Comparison of ENCODE assay signal across 9 cellular contexts in genomic region chr5:119290607-119291006, GRCh38.
DNase-seq lines count a peak whose midpoint lies in the region; ATAC-seq, FAIRE-seq and TF ChIP-seq lines count a peak whose summit lies in the region.
"Had no signal": no experiment of that assay in that cellular context is flagged by ENCODE, and none has a peak within 500 bp of the region (broad histone marks: within the 10 kb centered on the region; RNA-seq: fewer than 3 reads in every experiment).

No MANE protein-coding gene starts in this region.

- no peaks in the 10 kb centered on the region for H3K27me3 Mint-ChIP-seq in osteocyte (ENCODE audit: unreplicated experiment)

- no peaks in the 10 kb centered on the region for H3K9me3 Mint-ChIP-seq in osteocyte (ENCODE audit: unreplicated experiment)

- peaks cover 67% of the 10 kb centered on the region for H3K79me2 ChIP-seq in GM12878 (ENCODE audit: control insufficient read depth, insufficient read depth, low read length)

- no peak; a peak in 1 of 4 replicates for TF ChIP-seq EP300 in GM12878 (IDR thresholded peaks at IDR 0.05; ENCODE audit: borderline replicate concordance in 1 of 2, control insufficient read depth in 1 of 2, low read depth in 2 of 2, low read length in 2 of 2)

- POLR2A ChIA-PET in GM12878 (lab: Charles Lee) = interaction anchor here (0.7 to 5.1 kb wide), 18 partner anchors 12 to 220 kb away, joined by 3 to 57 read pairs (median 6); partner anchors contain the start of gene DMXL1

- 100% methylated on average over 2 of the region's 2 CpGs for WGBS in GM12878 (ENCODE audit: insufficient coverage, insufficient replicate concordance, low lambda C conversion rate, missing lambda C conversion rate)

- no peak for TF ChIP-seq CTCF in GM12878 (IDR thresholded peaks at IDR 0.05 in 2 of 3, conservative IDR thresholded peaks at IDR 0.05 in 1 of 3; ENCODE audit: control insufficient read depth in 2 of 3, extremely low read depth in 1 of 3, insufficient read depth in 1 of 3, low read depth in 3 of 3, low read length in 3 of 3)
- TF ChIP-seq CTCF in osteocyte (IDR thresholded peaks at IDR 0.05) = no peak

- no peak for TF ChIP-seq POLR2A in GM12878 (IDR thresholded peaks at IDR 0.05; ENCODE audit: low read depth, low read length)

- H3K36me3 Mint-ChIP-seq in osteocyte (ENCODE audit: unreplicated experiment) = peaks cover 3% of the 10 kb centered on the region

- H3K9ac ChIP-seq in GM12878 (ENCODE audit: control insufficient read depth, insufficient read depth, low read length) = no peak overlapping the region

- H3K4me3 ChIP-seq in GM08714 (ENCODE audit: low read length) (peak overlapping the region; percentile 15; the same call in 1 of the 2 replicates), GM12878 (no peak overlapping the region)

- ATAC-seq in GM12878 = no peak
- no peak for ATAC-seq in GM19397 (IDR thresholded peaks at IDR 0.05; ENCODE audit: unreplicated experiment)

- RAD21 ChIA-PET in GM12878 (lab: Charles Lee; ENCODE audit: unreplicated experiment) = interaction anchor here (1.0 to 6.0 kb wide), 17 partner anchors 12 to 303 kb away, joined by 3 to 63 read pairs (median 9); partner anchors contain the start of genes DTWD2 and TNFAIP8

- H3K36me3 ChIP-seq in KOPT-K1 (ENCODE audit: insufficient read depth, low read length) (peaks cover 13% of the 10 kb centered on the region), GM12878 (ENCODE audit: control insufficient read depth in 2 of 2, insufficient read depth in 2 of 2, low read length in 1 of 2) (no peaks in the 10 kb centered on the region)

- H3K4me3 Mint-ChIP-seq in osteocyte (ENCODE audit: unreplicated experiment) = no peak overlapping the region

- H3K4me1 ChIP-seq in GM12878 (ENCODE audit: control insufficient read depth, insufficient read depth, low read length) = peaks cover 45% of the 10 kb centered on the region

- no peak for TF ChIP-seq RAD21 in GM12878 (IDR thresholded peaks at IDR 0.05; ENCODE audit: insufficient read depth, low read depth, low read length)

- H4K20me1 ChIP-seq in GM12878 (ENCODE audit: control insufficient read depth, insufficient read depth) = no peaks in the 10 kb centered on the region

- DNase-seq in GM12878 (ENCODE audit: low read depth, low spot score) (no peak), osteocyte (ENCODE audit: extremely low spot score, unreplicated experiment) (no peak), urothelium cell line (ENCODE audit: low spot score) (no peak), cerebellum (ENCODE audit: low spot score) (no peak)
- DNase-seq: Calu3, NCI-H2227 treated with DMSO at 0.1 percent for 48 hours had no signal

- H2AFZ ChIP-seq in GM12878 (ENCODE audit: control insufficient read depth, low read depth, low read length) = no peak overlapping the region

- no peaks in the 10 kb centered on the region for H3K27me3 ChIP-seq in GM12878 (replicated peaks in 1 of 2; ENCODE audit: control insufficient read depth in 2 of 2, insufficient read depth in 2 of 2, low read length in 1 of 2)

- in situ Hi-C loops in GM12878 (cut with MboI) = loop anchor here (25.0 kb wide), 1 partner anchor 1172 kb away; the partner anchor contains the start of gene PRR16

- no peak for FAIRE-seq in GM12878 (lab: Jason Lieb, UNC)
- no peak for FAIRE-seq in urothelium cell line (lab: Jason Lieb, UNC)

- SMC1A ChIA-PET in GM12878 (lab: Charles Lee; ENCODE audit: uncharacterized antibody, unreplicated experiment) = interaction anchor here (0.8 to 10.6 kb wide), 34 partner anchors 9 to 269 kb away, joined by 3 to 181 read pairs (median 6); partner anchors contain the start of gene DMXL1

- peak overlapping the region; percentile 35 for H3K27ac Mint-ChIP-seq in osteocyte (ENCODE audit: unreplicated experiment)

- no TSS peak for BruUV-seq in GM12878 (replicated peaks; lab: Mats Ljungman, UMichigan)

- H3K27ac ChIP-seq in KOPT-K1 (ENCODE audit: low read depth, low read length, poor library complexity, severe bottlenecking) (peak overlapping the region; percentile 91), GM12878 (ENCODE audit: control insufficient read depth, insufficient read depth) (peak overlapping the region; percentile 84)

- H3K4me1 Mint-ChIP-seq in osteocyte (ENCODE audit: unreplicated experiment) = peaks cover 56% of the 10 kb centered on the region

- peak overlapping the region; percentile 86 for H3K4me2 ChIP-seq in GM12878 (ENCODE audit: control insufficient read depth, insufficient read depth)

- peaks cover 16% of the 10 kb centered on the region for H3K9me3 ChIP-seq in KOPT-K1 (ENCODE audit: insufficient read depth, low read length, poor library complexity, severe bottlenecking)
- H3K9me3 ChIP-seq in GM12878 (replicated peaks; ENCODE audit: control insufficient read depth, insufficient read depth, low read length) = no peaks in the 10 kb centered on the region; the same call in 1 of the 3 replicates

- CTCF ChIA-PET in GM12878 (lab: Yijun Ruan, JAX) = interaction anchor here (1.2 to 5.2 kb wide), 13 partner anchors 9 to 303 kb away, joined by 3 to 29 read pairs (median 10); partner anchors contain the start of gene DTWD2

- intact Hi-C loops in GM12878 (cut with micrococcal nuclease; ENCODE audit: unreplicated experiment) = no loop called here

TF ChIP-seq in GM12878, 131 proteins besides CTCF, POLR2A, EP300 and RAD21:
- peak; percentile 7 for TF ChIP-seq CUX1 (IDR thresholded peaks at IDR 0.05; ENCODE audit: insufficient replicate concordance, low read depth, low read length)
- peak; percentile 9 for TF ChIP-seq KLF5 (IDR thresholded peaks at IDR 0.05; ENCODE audit: partially characterized antibody)
- no peak for TF ChIP-seq ZBED1 (IDR thresholded peaks at IDR 0.05; ENCODE audit: borderline replicate concordance)
- no peak for TF ChIP-seq IRF4 (IDR thresholded peaks at IDR 0.05; ENCODE audit: low read depth, low read length)
- no peak for TF ChIP-seq TAF1 (IDR thresholded peaks at IDR 0.05; ENCODE audit: borderline replicate concordance, low read depth, low read length)
- no peak for TF ChIP-seq SIN3A (IDR thresholded peaks at IDR 0.05; ENCODE audit: low read depth, low read length)
- no peak for TF ChIP-seq ATF2 (IDR thresholded peaks at IDR 0.05; ENCODE audit: low read length)
- no peak for TF ChIP-seq NFYA (IDR thresholded peaks at IDR 0.05; ENCODE audit: borderline replicate concordance, low read depth, low read length)
- 0 out of 2 replicates have a peak, but pooled peaks have one; percentile 1 for TF ChIP-seq NR2F1 (conservative IDR thresholded peaks at IDR 0.05)
- TF ChIP-seq CHD2 (IDR thresholded peaks at IDR 0.05; ENCODE audit: borderline replicate concordance, low read depth, low read length) = no peak
- peak; percentile 5; the same call in 1 of the 2 replicates for TF ChIP-seq NFIC (IDR thresholded peaks at IDR 0.05; ENCODE audit: low read depth, low read length)
